8 cellular contexts compared by ENCODE assay signal in the genomic region with DNA sequence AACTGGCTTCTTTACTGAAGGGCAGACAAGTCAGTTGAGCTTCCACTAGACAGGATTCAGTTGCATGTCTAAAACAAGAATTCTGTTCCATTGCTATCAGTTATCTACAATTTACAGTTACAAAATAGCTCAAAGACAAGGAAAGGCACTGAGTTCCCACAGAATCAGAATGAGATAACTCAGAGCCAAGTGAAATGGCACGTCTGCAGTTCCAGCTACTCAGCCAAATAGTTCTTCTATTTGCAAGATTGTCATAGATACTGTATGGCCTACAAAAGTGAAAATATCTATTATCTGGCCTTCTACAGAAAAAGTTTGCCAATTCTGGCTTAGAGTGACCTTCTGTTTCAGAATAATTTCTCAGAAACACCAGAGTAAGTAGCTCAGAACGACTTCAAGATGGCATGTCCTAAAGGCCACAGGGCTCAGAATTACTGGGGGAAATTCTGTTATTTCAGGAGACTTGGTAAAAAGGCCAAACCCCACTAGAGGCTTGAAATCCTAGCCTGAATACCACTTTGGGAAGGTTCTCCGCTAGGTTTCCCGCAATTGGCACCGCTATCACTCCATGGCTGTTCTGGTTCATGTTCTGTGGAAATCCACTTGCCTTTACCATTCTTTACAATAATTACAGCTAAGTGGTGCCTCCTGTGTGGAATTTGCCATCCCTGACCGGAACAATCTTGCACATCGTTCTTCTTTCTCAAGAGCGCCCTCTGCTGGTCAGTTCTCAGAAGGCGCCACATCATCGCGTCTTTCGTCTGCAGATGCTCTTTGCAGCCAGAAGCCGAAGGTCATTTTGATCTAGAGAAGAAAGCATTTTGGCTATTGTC. TPM values are rescaled to one million over a fixed set of nuclear protein-coding genes. Genes with fewer than 3 reads are reported as not detected.
A peak's percentile ranks its signal among the peaks of the same experiment; 100 is the strongest.
DNase-seq lines count a peak whose midpoint lies in the region; ATAC-seq and TF ChIP-seq lines count a peak whose summit lies in the region.

No MANE protein-coding gene starts in this region.

- peaks cover under 1% of the 10 kb centered on the region for H3K9me3 Mint-ChIP-seq in Calu3 (ENCODE audit: low read depth, unreplicated experiment)

- H3K27ac ChIP-seq in HCT116 (ENCODE audit: low read depth, low read length) (no peak overlapping the region), gastrocnemius medialis (no peak overlapping the region)

- in situ Hi-C loops in gastrocnemius medialis (cut with MboI; ENCODE audit: low sequenced_read_pairs in 4 of 4), result loop anchor here in 3 of 4 donors (25.0 kb wide), 1 partner anchor 691 kb away; no protein-coding TSS in a partner anchor

- H2AFZ ChIP-seq in HCT116 (ENCODE audit: low read depth, low read length, poor library complexity, severe bottlenecking), result peak overlapping the region; percentile 78

- TF ChIP-seq RAD21 in HCT116 (IDR thresholded peaks at IDR 0.05; ENCODE audit: low read depth), result peak; percentile 78

- RAD21 ChIA-PET in HCT116 (lab: Charles Lee; ENCODE audit: low non-redundant PET in 1 of 2, low total read pairs in 2 of 2, uncharacterized antibody in 2 of 2, unreplicated experiment in 2 of 2), result interaction anchor here in 1 of 2 experiments (0.6 kb wide), 1 partner anchor 239 kb away, joined by 3 read pairs; no protein-coding TSS in a partner anchor

- ATAC-seq in HCT116 (peak; percentile 98), gastrocnemius medialis (peak in 1 of 2 donors; percentile 74), HG03095 (IDR thresholded peaks at IDR 0.05; ENCODE audit: unreplicated experiment) (no peak)

- no TSS peak for BruUV-seq in Calu3 (replicated peaks; lab: Mats Ljungman, UMichigan)
- BruUV-seq in HCT116 (replicated peaks; lab: Mats Ljungman, UMichigan), result no TSS peak

- DNase-seq in Calu3 (peak; percentile 80), HCT116 (ENCODE audit: low read depth, low spot score) (peak; percentile 72), NCI-H187 treated with DMSO at 0.1 percent for 48 hours (lab: John Stamatoyannopoulos, UW) (peak; percentile 44), T-helper 9 cell (peak; percentile 84), anterior cingulate cortex (lab: John Stamatoyannopoulos, UW) (peak in 57 of 58 donors; percentile 7 to 88 (median 62)), hepatic stellate cell (ENCODE audit: low spot score) (peak; percentile 47), gastrocnemius medialis (peak; percentile 33 to 54)

- POLR2A ChIA-PET in HCT116 (lab: Charles Lee), result no interaction called here

- H3K36me3 ChIP-seq in HCT116 (ENCODE audit: control insufficient read depth in 1 of 2, insufficient read depth in 2 of 2, low read length in 2 of 2) (no peaks in the 10 kb centered on the region), gastrocnemius medialis (no peaks in the 10 kb centered on the region)

- H3K4me1 ChIP-seq in HCT116 (ENCODE audit: control insufficient read depth in 1 of 2, insufficient read depth in 2 of 2, low read length in 2 of 2) (peaks cover 0 to 6% of the 10 kb centered on the region in 2 experiments; a peak in 1 of 4 replicates), gastrocnemius medialis (peaks cover 0 to 5% of the 10 kb centered on the region in 2 donors)

- peak overlapping the region; percentile 32 for H3K4me2 ChIP-seq in HCT116 (ENCODE audit: low read length)

- H3K27me3 ChIP-seq in HCT116 (ENCODE audit: insufficient read depth, low read length) (no peaks in the 10 kb centered on the region), gastrocnemius medialis (no peaks in the 10 kb centered on the region)

- no peak overlapping the region for H3K9ac ChIP-seq in HCT116 (ENCODE audit: low read length)

- H3K27ac Mint-ChIP-seq in Calu3 (ENCODE audit: unreplicated experiment), result no peak overlapping the region

- TF ChIP-seq CTCF in Calu3 (IDR thresholded peaks at IDR 0.05; ENCODE audit: unreplicated experiment) (peak; percentile 82), HCT116 (IDR thresholded peaks at IDR 0.05 in 2 of 3, conservative IDR thresholded peaks at IDR 0.05 in 1 of 3; ENCODE audit: borderline replicate concordance in 1 of 3, insufficient read depth in 1 of 3, low read depth in 2 of 3, low read length in 2 of 3) (peak; percentile 73 to 95 (median 87)), gastrocnemius medialis (IDR thresholded peaks at IDR 0.05 in 4 of 5, conservative IDR thresholded peaks at IDR 0.05 in 1 of 5) (peak; percentile 58 to 89 (median 74))

- peaks cover 58% of the 10 kb centered on the region for H3K27me3 Mint-ChIP-seq in Calu3 (ENCODE audit: unreplicated experiment)

- no peak overlapping the region for H3K4me3 Mint-ChIP-seq in Calu3 (ENCODE audit: low read depth, unreplicated experiment)

- H4K20me1 ChIP-seq in HCT116 (ENCODE audit: insufficient read depth), result no peaks in the 10 kb centered on the region

- no peaks in the 10 kb centered on the region for H3K79me2 ChIP-seq in HCT116 (ENCODE audit: insufficient read depth, low read length)

- no peaks in the 10 kb centered on the region for H3K4me1 Mint-ChIP-seq in Calu3 (ENCODE audit: low read depth, unreplicated experiment)

- H3K36me3 Mint-ChIP-seq in Calu3 (ENCODE audit: insufficient read depth, unreplicated experiment), result no peaks in the 10 kb centered on the region

- H3K4me3 ChIP-seq in HCT116 (replicated peaks in 1 of 2; ENCODE audit: low read depth in 1 of 2, low read length in 2 of 2), result no peak overlapping the region
- H3K4me3 ChIP-seq in gastrocnemius medialis, result no peak overlapping the region

- H3K9me3 ChIP-seq in HCT116 (ENCODE audit: control insufficient read depth in 1 of 2, insufficient read depth in 1 of 2, low read depth in 1 of 2, low read length in 2 of 2), result no peaks in the 10 kb centered on the region
- no peaks in the 10 kb centered on the region for H3K9me3 ChIP-seq in gastrocnemius medialis

- TF ChIP-seq POLR2A in HCT116 (IDR thresholded peaks at IDR 0.05; ENCODE audit: borderline replicate concordance, extremely low read depth, insufficient read depth, insufficient read length) (no peak), gastrocnemius medialis (IDR thresholded peaks at IDR 0.05) (no peak)

- intact Hi-C loops in Calu3 (cut with micrococcal nuclease; ENCODE audit: unreplicated experiment) (loop anchor here (2.0 to 5.0 kb wide), 3 partner anchors 151 to 696 kb away; no protein-coding TSS in a partner anchor), HCT116 (cut with micrococcal nuclease) (loop anchor here (2.0 to 10.0 kb wide), 2 partner anchors 194 to 696 kb away; no protein-coding TSS in a partner anchor), gastrocnemius medialis (cut with DNase I; ENCODE audit: low total_unique reads) (no loop called here)

- no peaks in the 10 kb centered on the region for H3K9me2 ChIP-seq in HCT116 (ENCODE audit: insufficient read depth)

- CTCF ChIA-PET in Calu3 (lab: Charles Lee), result interaction anchor here (0.5 to 1.9 kb wide), 3 partner anchors 150 to 202 kb away, joined by 3 to 7 read pairs (median 4); no protein-coding TSS in a partner anchor
- CTCF ChIA-PET in HCT116 (lab: Charles Lee), result interaction anchor here (0.6 to 2.0 kb wide), 14 partner anchors 10 to 327 kb away, joined by 3 to 18 read pairs (median 4); partner anchors contain the start of genes FRMD6 and RTRAF

TF ChIP-seq in HCT116, 20 proteins besides CTCF, POLR2A, EP300 and RAD21:
- TF ChIP-seq CBX3 (IDR thresholded peaks at IDR 0.05; ENCODE audit: low read depth), result 0 out of 2 replicates have a peak, but pooled peaks have one; percentile 36
- peak; percentile 15 for TF ChIP-seq YY1 (IDR thresholded peaks at IDR 0.05; ENCODE audit: extremely low read depth, insufficient replicate concordance, low read depth, low read length)
- no peak for TF ChIP-seq JUND (IDR thresholded peaks at IDR 0.05)

RNA-seq across cellular contexts. Expression of gene RTRAF, which starts 10.6 kb away (rescaled TPM):
- total RNA-seq in Calu3 (2022) (164 and 166 TPM in 2 replicates), HCT116 (2021; ENCODE audit: unreplicated experiment) (190 TPM), gastrocnemius medialis (10 to 100 TPM; 68.6 to 91.2 (median 78.4) TPM)
- 158 and 215 TPM in 2 replicates for polyA plus RNA-seq in HCT116 (2012)
